ENCODE assay signal across 1 cellular context in genomic region chr14:55530464-55530863, GRCh38.
TF ChIP-seq lines count a peak whose summit lies in the region.

No MANE protein-coding gene starts in this region.

TF ChIP-seq in H1, 55 proteins besides CTCF, POLR2A, EP300 and RAD21:
- TF ChIP-seq CBX8 (IDR thresholded peaks at IDR 0.05; ENCODE audit: borderline replicate concordance, low read depth, low read length) (no peak), EGR1 (IDR thresholded peaks at IDR 0.05; ENCODE audit: borderline replicate concordance, low read depth, low read length) (no peak), TEAD4 (IDR thresholded peaks at IDR 0.05; ENCODE audit: low read depth, low read length) (no peak), CEBPB (IDR thresholded peaks at IDR 0.05; ENCODE audit: low read depth, low read length) (no peak), CHD2 (IDR thresholded peaks at IDR 0.05; ENCODE audit: low read length) (no peak), MAFK (IDR thresholded peaks at IDR 0.05; ENCODE audit: low read depth, low read length) (no peak), JUN (IDR thresholded peaks at IDR 0.05; ENCODE audit: low read depth, low read length) (no peak), POLR2AphosphoS5 (IDR thresholded peaks at IDR 0.05; ENCODE audit: low read depth, low read length) (no peak), EZH2 (IDR thresholded peaks at IDR 0.05; ENCODE audit: low read depth, low read length, severe bottlenecking) (no peak)
- TF ChIP-seq, protein P1, sequence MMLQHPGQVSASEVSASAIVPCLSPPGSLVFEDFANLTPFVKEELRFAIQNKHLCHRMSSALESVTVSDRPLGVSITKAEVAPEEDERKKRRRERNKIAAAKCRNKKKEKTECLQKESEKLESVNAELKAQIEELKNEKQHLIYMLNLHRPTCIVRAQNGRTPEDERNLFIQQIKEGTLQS (IDR thresholded peaks at IDR 0.05; ENCODE audit: insufficient read depth, low read depth, low read length), result no peak
